Comparison of ENCODE assay signal across 1 cellular context in the genomic region with DNA sequence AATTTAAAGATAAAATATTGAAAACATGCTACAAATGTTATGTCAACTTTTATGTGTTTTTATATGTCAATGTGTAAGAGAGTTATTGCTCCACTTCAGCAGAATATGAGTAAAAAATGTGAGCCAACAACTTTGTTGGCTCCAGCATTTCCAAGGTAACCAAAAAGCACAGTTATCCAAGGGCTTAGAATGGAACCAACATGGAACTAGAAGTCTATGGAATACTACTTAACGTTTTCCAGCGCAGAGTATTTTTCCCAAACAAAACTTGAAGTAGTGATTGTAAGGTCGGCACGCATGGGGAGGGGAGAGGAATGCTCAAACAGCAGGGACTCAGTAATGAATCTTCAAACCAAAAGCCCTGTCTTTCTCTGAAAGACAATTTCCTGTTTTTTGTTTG.
TF ChIP-seq lines count a peak whose summit lies in the region.

No MANE protein-coding gene starts in this region.

TF ChIP-seq in H1, 55 proteins besides CTCF, POLR2A, EP300 and RAD21:
- TF ChIP-seq SP4 (IDR thresholded peaks at IDR 0.05; ENCODE audit: low read length) (no peak), SP2 (IDR thresholded peaks at IDR 0.05; ENCODE audit: low read length) (no peak), CBX8 (IDR thresholded peaks at IDR 0.05; ENCODE audit: borderline replicate concordance, low read depth, low read length) (no peak), TAF1 (IDR thresholded peaks at IDR 0.05; ENCODE audit: low read depth, low read length) (no peak), FOSL1 (IDR thresholded peaks at IDR 0.05; ENCODE audit: insufficient read depth, low read depth, low read length) (no peak), BACH1 (IDR thresholded peaks at IDR 0.05; ENCODE audit: low read length) (no peak), CEBPB (IDR thresholded peaks at IDR 0.05; ENCODE audit: low read depth, low read length) (no peak), TCF12 (IDR thresholded peaks at IDR 0.05; ENCODE audit: low read depth, low read length) (no peak), CBX5 (IDR thresholded peaks at IDR 0.05; ENCODE audit: low read depth, low read length) (no peak), YY1 (IDR thresholded peaks at IDR 0.05; ENCODE audit: low read depth, low read length) (no peak), NRF1 (IDR thresholded peaks at IDR 0.05; ENCODE audit: low read depth, low read length) (no peak), TEAD4 (IDR thresholded peaks at IDR 0.05; ENCODE audit: low read depth, low read length) (no peak), CTBP2 (IDR thresholded peaks at IDR 0.05; ENCODE audit: borderline replicate concordance, insufficient read depth, insufficient read length, low read length) (no peak), E2F6 (IDR thresholded peaks at IDR 0.05) (no peak), CHD1 (IDR thresholded peaks at IDR 0.05; ENCODE audit: low read depth, low read length) (no peak), KDM1A (IDR thresholded peaks at IDR 0.05; ENCODE audit: borderline replicate concordance, low read length) (no peak)
- TF ChIP-seq, protein P1, sequence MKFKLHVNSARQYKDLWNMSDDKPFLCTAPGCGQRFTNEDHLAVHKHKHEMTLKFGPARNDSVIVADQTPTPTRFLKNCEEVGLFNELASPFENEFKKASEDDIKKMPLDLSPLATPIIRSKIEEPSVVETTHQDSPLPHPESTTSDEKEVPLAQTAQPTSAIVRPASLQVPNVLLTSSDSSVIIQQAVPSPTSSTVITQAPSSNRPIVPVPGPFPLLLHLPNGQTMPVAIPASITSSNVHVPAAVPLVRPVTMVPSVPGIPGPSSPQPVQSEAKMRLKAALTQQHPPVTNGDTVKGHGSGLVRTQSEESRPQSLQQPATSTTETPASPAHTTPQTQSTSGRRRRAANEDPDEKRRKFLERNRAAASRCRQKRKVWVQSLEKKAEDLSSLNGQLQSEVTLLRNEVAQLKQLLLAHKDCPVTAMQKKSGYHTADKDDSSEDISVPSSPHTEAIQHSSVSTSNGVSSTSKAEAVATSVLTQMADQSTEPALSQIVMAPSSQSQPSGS (IDR thresholded peaks at IDR 0.05; ENCODE audit: low read length) = no peak
